In genomic region chr1:234748713-234749112, GRCh38 we compare ENCODE assay signal across 29 cellular contexts.
"Had no signal": no experiment of that assay in that cellular context is flagged by ENCODE, and none has a peak within 500 bp of the region (broad histone marks: within the 10 kb centered on the region; RNA-seq: fewer than 3 reads in every experiment).

No MANE protein-coding gene starts in this region.

- ATAC-seq: naive thymus-derived CD8-positive, alpha-beta T cell; natural killer cell treated with Interleukin-12 subunit alpha and Interleukin-12 subunit beta and Interleukin-15 and Interleukin-18, amount 100 ng/mL, for 72 hours; psoas muscle; right cardiac atrium; sciatic nerve; stimulated activated memory B cell treated with anti-CD40 and anti-IgM and Interleukin-4, amounts not matched to agents 10 μg/mL and 1 μg/mL and 100 μg/mL, for 72 hours; stimulated activated naive CD8-positive, alpha-beta T cell treated with anti-CD3 and anti-CD28 coated beads, Interleukin-15, amount 100 ng/mL, for 72 hours; stimulated activated naive CD8-positive, alpha-beta T cell treated with anti-CD3 and anti-CD28 coated beads, Interleukin-15, Interleukin-2, amounts not matched to agents 100 U/mL and 50 U/mL, for 24 hours had no signal

- H3K27me3 ChIP-seq: neural progenitor cell, ovary, spleen, thyroid gland, tibial nerve, upper lobe of left lung, vagina had no signal

- H3K4me1 Mint-ChIP-seq: stimulated activated memory B cell treated with anti-CD40 and anti-IgM and Interleukin-4, amounts not matched to agents 10 μg/mL and 1 μg/mL and 100 μg/mL, for 72 hours; stimulated activated naive CD8-positive, alpha-beta T cell treated with anti-CD3 and anti-CD28 coated beads, Interleukin-15, amount 100 ng/mL, for 72 hours had no signal

- H3K27me3 Mint-ChIP-seq: naive thymus-derived CD8-positive, alpha-beta T cell; progenitor cell of endocrine pancreas; stimulated activated memory B cell treated with anti-CD40 and anti-IgM and Interleukin-4, amounts not matched to agents 10 μg/mL and 1 μg/mL and 100 μg/mL, for 72 hours; stimulated activated naive CD8-positive, alpha-beta T cell treated with anti-CD3 and anti-CD28 coated beads, Interleukin-15, amount 100 ng/mL, for 72 hours had no signal

- H3K79me2 ChIP-seq: parathyroid adenoma had no signal

- H3K4me2 ChIP-seq: neural progenitor cell, smooth muscle cell had no signal

- H3K9me3 Mint-ChIP-seq: naive thymus-derived CD8-positive, alpha-beta T cell; natural killer cell treated with Interleukin-12 subunit alpha and Interleukin-12 subunit beta and Interleukin-15 and Interleukin-18, amount 100 ng/mL, for 72 hours; neural progenitor cell; stimulated activated memory B cell treated with anti-CD40 and anti-IgM and Interleukin-4, amounts not matched to agents 10 μg/mL and 1 μg/mL and 100 μg/mL, for 72 hours; stimulated activated naive CD8-positive, alpha-beta T cell treated with anti-CD3 and anti-CD28 coated beads, Interleukin-15, amount 100 ng/mL, for 72 hours had no signal

- DNase-seq: naive thymus-derived CD8-positive, alpha-beta T cell; occipital lobe; ovary; psoas muscle; right cardiac atrium; spleen; stimulated activated CD4-positive, alpha-beta T cell treated with anti-CD3 and anti-CD28 coated beads, Interleukin-12 subunit alpha, Interleukin-12 subunit beta, amount 100 ng/mL, for 4 hours; stimulated activated CD4-positive, alpha-beta T cell treated with anti-CD3 and anti-CD28 coated beads, Interleukin-1b, Interleukin-23, amount 100 ng/mL, for 48 hours; stimulated activated CD4-positive, alpha-beta T cell treated with anti-CD3 and anti-CD28 coated beads, Interleukin-4, amount 100 ng/mL, for 1 hour; stimulated activated CD4-positive, alpha-beta T cell treated with anti-CD3 and anti-CD28 coated beads, Interleukin-4, amount 100 ng/mL, for 4 hours; stimulated activated CD8-positive, alpha-beta memory T cell treated with anti-CD3 and anti-CD28 coated beads, Interleukin-4, amount 100 ng/mL, for 48 hours; stimulated activated naive CD4-positive, alpha-beta T cell; stimulated activated naive CD8-positive, alpha-beta T cell treated with anti-CD3 and anti-CD28 coated beads, Interleukin-15, amount 100 ng/mL, for 72 hours; stimulated activated naive CD8-positive, alpha-beta T cell treated with anti-CD3 and anti-CD28 coated beads, Interleukin-15, Interleukin-2, amounts not matched to agents 100 U/mL and 50 U/mL, for 24 hours; thyroid gland; trophoblast cell; upper lobe of left lung had no signal

- H3K36me3 Mint-ChIP-seq: naive thymus-derived CD8-positive, alpha-beta T cell; natural killer cell treated with Interleukin-12 subunit alpha and Interleukin-12 subunit beta and Interleukin-15 and Interleukin-18, amount 100 ng/mL, for 72 hours; neural progenitor cell; stimulated activated memory B cell treated with anti-CD40 and anti-IgM and Interleukin-4, amounts not matched to agents 10 μg/mL and 1 μg/mL and 100 μg/mL, for 72 hours had no signal

- H3K27ac Mint-ChIP-seq: stimulated activated memory B cell treated with anti-CD40 and anti-IgM and Interleukin-4, amounts not matched to agents 10 μg/mL and 1 μg/mL and 100 μg/mL, for 72 hours had no signal

- H3K36me3 ChIP-seq: neural progenitor cell, ovary, spleen, thoracic aorta, thyroid gland, tibial nerve, upper lobe of left lung, vagina had no signal

- H3K4me3 Mint-ChIP-seq: naive thymus-derived CD8-positive, alpha-beta T cell; natural killer cell treated with Interleukin-12 subunit alpha and Interleukin-12 subunit beta and Interleukin-15 and Interleukin-18, amount 100 ng/mL, for 72 hours; neural progenitor cell; stimulated activated memory B cell treated with anti-CD40 and anti-IgM and Interleukin-4, amounts not matched to agents 10 μg/mL and 1 μg/mL and 100 μg/mL, for 72 hours; stimulated activated naive CD8-positive, alpha-beta T cell treated with anti-CD3 and anti-CD28 coated beads, Interleukin-15, amount 100 ng/mL, for 72 hours had no signal

- H3K4me3 ChIP-seq: neural progenitor cell, ovary, psoas muscle, skin epidermis, smooth muscle cell, spleen, thoracic aorta, thyroid gland, tibial nerve, upper lobe of left lung, vagina had no signal

- H3K4me1 ChIP-seq: parathyroid adenoma had no signal

- H3K9ac ChIP-seq: neural progenitor cell, parathyroid adenoma had no signal

- H3K9me3 ChIP-seq: ovary, psoas muscle, spleen, thoracic aorta, thyroid gland, tibial nerve, upper lobe of left lung, vagina had no signal

- H2AFZ ChIP-seq: neural progenitor cell, parathyroid adenoma had no signal

- H3K27ac ChIP-seq: neural progenitor cell, ovary, parathyroid adenoma, psoas muscle, skin epidermis, spleen, thoracic aorta, thyroid gland, tibial nerve, upper lobe of left lung, vagina had no signal

- FAIRE-seq: urothelium cell line had no signal
